ENCODE assay signal across 21 cellular contexts in the genomic region with DNA sequence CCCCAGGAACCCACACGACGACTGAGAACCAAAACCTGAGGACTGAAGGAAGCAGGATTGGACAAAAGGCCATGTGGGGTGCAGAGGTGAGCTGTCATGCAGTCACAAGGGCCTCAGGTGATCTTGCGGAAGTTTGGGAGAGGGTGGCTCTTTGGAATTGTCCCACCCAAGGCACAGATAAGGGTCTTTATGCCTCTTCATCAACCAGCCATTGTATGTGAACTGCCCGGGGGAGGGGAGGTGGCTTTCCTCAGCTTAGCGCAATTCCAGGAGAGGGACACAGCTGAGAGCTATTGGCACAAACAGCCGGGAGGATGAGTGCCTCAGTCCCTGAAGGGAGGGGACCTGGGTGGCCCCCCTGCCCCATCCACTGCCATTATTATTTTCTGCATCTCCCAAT. TPM values are rescaled to one million over a fixed set of nuclear protein-coding genes. Genes with fewer than 3 reads are reported as not detected.
DNase-seq lines count a peak whose midpoint lies in the region; ATAC-seq, FAIRE-seq and TF ChIP-seq lines count a peak whose summit lies in the region.
"Had no signal": no experiment of that assay in that cellular context is flagged by ENCODE, and none has a peak within 500 bp of the region (broad histone marks: within the 10 kb centered on the region; RNA-seq: fewer than 3 reads in every experiment).

No MANE protein-coding gene starts in this region.

- peak; percentile 2 for DNase-seq in activated CD4-positive, CD25-positive, alpha-beta regulatory T cell treated with anti-CD3 and anti-CD28 coated beads, Interleukin-2, amount 50 U/mL, for 72 hours
- DNase-seq in right lobe of liver (peak in 2 of 3 donors; percentile 4 to 32), HepG2 (ENCODE audit: low spot score) (no peak), neural progenitor cell (ENCODE audit: low spot score) (peak; percentile 17), upper lobe of right lung (peak; percentile 30), RPMI8226 (no peak)
- DNase-seq: CD8-positive, alpha-beta T cell; COR-L47; DMS153; DMS79 treated with DMSO at 0.1 percent for 48 hours; EL; GDM1; GM23248; H7 had no signal

- no peak for TF ChIP-seq EP300 in HepG2 (IDR thresholded peaks at IDR 0.05; ENCODE audit: low read depth in 2 of 2, low read length in 2 of 2)
- no peak for TF ChIP-seq EP300 in HepG2 (CRISPR knock-in tag; IDR thresholded peaks at IDR 0.05; ENCODE audit: borderline replicate concordance)

- BruUV-seq in HepG2 (replicated peaks; lab: Mats Ljungman, UMichigan): no TSS peak

- H3K9ac ChIP-seq in HepG2 (ENCODE audit: insufficient read depth, low read depth, low read length) (no peak overlapping the region), neural progenitor cell (no peak overlapping the region)
- H3K9ac ChIP-seq: GM23248 had no signal

- H3K36me3 Mint-ChIP-seq in neural progenitor cell: no peaks in the 10 kb centered on the region

- H3K27me3 ChIP-seq in right lobe of liver (no peaks in the 10 kb centered on the region), HepG2 (ENCODE audit: control insufficient read depth in 1 of 2, insufficient read depth in 2 of 2, low read length in 2 of 2) (no peaks in the 10 kb centered on the region), neural progenitor cell (no peaks in the 10 kb centered on the region), upper lobe of right lung (no peaks in the 10 kb centered on the region)

- no peaks in the 10 kb centered on the region for H3K9me3 ChIP-seq in right lobe of liver
- no peaks in the 10 kb centered on the region; the same call in 1 of the 2 replicates for H3K9me3 ChIP-seq in HepG2 (ENCODE audit: low read length)
- no peaks in the 10 kb centered on the region for H3K9me3 ChIP-seq in neural progenitor cell (ENCODE audit: low read depth)
- H3K9me3 ChIP-seq in upper lobe of right lung: no peaks in the 10 kb centered on the region

- no peak overlapping the region for H3K4me3 Mint-ChIP-seq in neural progenitor cell
- H3K4me3 Mint-ChIP-seq: CD14-positive monocyte; CD8-positive, alpha-beta T cell had no signal

- intact Hi-C loops in right lobe of liver (cut with DNase I) (no loop called here), HepG2 (cut with micrococcal nuclease; ENCODE audit: unreplicated experiment) (no loop called here), upper lobe of right lung (cut with DNase I) (no loop called here)

- H3K9me3 Mint-ChIP-seq in neural progenitor cell: no peaks in the 10 kb centered on the region
- H3K9me3 Mint-ChIP-seq: CD8-positive, alpha-beta T cell had no signal

- H3K27ac ChIP-seq in right lobe of liver (no peak overlapping the region), HepG2 (ENCODE audit: extremely low read length, insufficient read depth, low read length) (no peak overlapping the region), neural progenitor cell (no peak overlapping the region), upper lobe of right lung (no peak overlapping the region)
- H3K27ac ChIP-seq: 22Rv1, GM23248 had no signal

- no peaks in the 10 kb centered on the region for H3F3A ChIP-seq in neural progenitor cell (ENCODE audit: low read depth)

- H3K79me2 ChIP-seq in HepG2 (ENCODE audit: insufficient read depth, low read length) (no peaks in the 10 kb centered on the region), neural progenitor cell (ENCODE audit: low read depth) (no peaks in the 10 kb centered on the region)

- 43% methylated on average over 1 of the region's 6 CpGs for WGBS in right lobe of liver (ENCODE audit: insufficient coverage, low coverage, low lambda C conversion rate, missing lambda C conversion rate)
- 68% methylated on average over 4 of the region's 6 CpGs for WGBS in HepG2 (ENCODE audit: low lambda C conversion rate)

- no peak for TF ChIP-seq RAD21 in HepG2 (CRISPR knock-in tag; IDR thresholded peaks at IDR 0.05)

- H3K4me2 ChIP-seq in HepG2 (ENCODE audit: low read depth, low read length) (no peak overlapping the region), neural progenitor cell (peak overlapping the region; percentile 31)

- H3K27ac Mint-ChIP-seq in neural progenitor cell: no peak overlapping the region
- H3K27ac Mint-ChIP-seq: CD8-positive, alpha-beta T cell had no signal

- in situ Hi-C loops in HepG2 (cut with HindIII; ENCODE audit: extremely low pct_ligation_motif_present, low pct_unique_long_range_greater_than_20kb): no loop called here

- CTCF ChIA-PET in HepG2 (lab: Yijun Ruan, JAX; ENCODE audit: low intra/inter-chr PET ratio, low total read pairs): no interaction called here

- H2AFZ ChIP-seq in HepG2 (ENCODE audit: low read length) (no peak overlapping the region), neural progenitor cell (replicated peaks) (no peak overlapping the region)
- H2AFZ ChIP-seq: GM23248 had no signal

- H3K27me3 Mint-ChIP-seq in neural progenitor cell (ENCODE audit: insufficient read depth, low read depth): no peaks in the 10 kb centered on the region

- FAIRE-seq in HepG2 (lab: Jason Lieb, UNC): no peak
- FAIRE-seq: D721Med, GM12892 had no signal

- TF ChIP-seq POLR2A in right lobe of liver (IDR thresholded peaks at IDR 0.05) (no peak), HepG2 (IDR thresholded peaks at IDR 0.05; ENCODE audit: insufficient read depth in 1 of 2, low read depth in 2 of 2, low read length in 2 of 2) (no peak)

- ATAC-seq in activated CD4-positive, CD25-positive, alpha-beta regulatory T cell treated with anti-CD3 and anti-CD28 coated beads, Interleukin-2, amount 50 U/mL, for 24 hours: no peak
- no peak for ATAC-seq in right lobe of liver
- no peak for ATAC-seq in HepG2
- no peak for ATAC-seq in upper lobe of right lung
- no peak for ATAC-seq in GM18907 (IDR thresholded peaks at IDR 0.05; ENCODE audit: unreplicated experiment)
- ATAC-seq: CD8-positive, alpha-beta T cell had no signal

- H3K4me1 ChIP-seq in right lobe of liver: no peaks in the 10 kb centered on the region
- H3K4me1 ChIP-seq in HepG2 (ENCODE audit: insufficient read depth, low read length): peaks cover 26% of the 10 kb centered on the region
- peaks cover 5% of the 10 kb centered on the region for H3K4me1 ChIP-seq in neural progenitor cell
- H3K4me1 ChIP-seq in upper lobe of right lung: no peaks in the 10 kb centered on the region

- H3K4me3 ChIP-seq in right lobe of liver: no peak overlapping the region
- H3K4me3 ChIP-seq in HepG2 (replicated peaks in 1 of 3; ENCODE audit: insufficient read depth in 1 of 3, low read depth in 2 of 3, low read length in 3 of 3): no peak overlapping the region
- H3K4me3 ChIP-seq in neural progenitor cell: no peak overlapping the region
- no peak overlapping the region for H3K4me3 ChIP-seq in upper lobe of right lung
- H3K4me3 ChIP-seq: GM23248 had no signal

- TF ChIP-seq CTCF in right lobe of liver (IDR thresholded peaks at IDR 0.05) (no peak), HepG2 (CRISPR knock-in tag; IDR thresholded peaks at IDR 0.05) (no peak), neural progenitor cell (IDR thresholded peaks at IDR 0.05) (no peak), upper lobe of right lung (IDR thresholded peaks at IDR 0.05) (no peak)

- H4K20me1 ChIP-seq in HepG2 (ENCODE audit: insufficient read depth, low read length) (no peaks in the 10 kb centered on the region), neural progenitor cell (ENCODE audit: low read depth) (no peaks in the 10 kb centered on the region)

- no peaks in the 10 kb centered on the region for H3K4me1 Mint-ChIP-seq in neural progenitor cell

- H3K36me3 ChIP-seq in right lobe of liver (no peaks in the 10 kb centered on the region), HepG2 (replicated peaks in 1 of 2; ENCODE audit: control insufficient read depth in 1 of 2, insufficient read depth in 2 of 2, low read length in 2 of 2) (no peaks in the 10 kb centered on the region), neural progenitor cell (no peaks in the 10 kb centered on the region), upper lobe of right lung (no peaks in the 10 kb centered on the region)

- POLR2A ChIA-PET in HepG2 (lab: Yijun Ruan, JAX): no interaction called here

TF ChIP-seq in HepG2, 621 proteins besides CTCF, POLR2A, EP300 and RAD21 (continues in another document):
- TF ChIP-seq ATF2 (CRISPR knock-in tag; IDR thresholded peaks at IDR 0.05): no peak
- no peak for TF ChIP-seq ZNF850 (CRISPR knock-in tag; conservative IDR thresholded peaks at IDR 0.05)

RNA-seq across cellular contexts. Expression of gene PHOSPHO1, which starts 55.1 kb away (rescaled TPM):
- total RNA-seq in right lobe of liver (under 1 TPM in 4 of 6 experiments, not detected in 2; 0.16 to 0.71 (median 0.41) TPM), HepG2 (2016; rRNA removed; fragmentation: Illumina TruSeq; extraction: Trizol) (not detected in 2 replicates), neural progenitor cell (ENCODE audit: low replicate concordance) (0.06 TPM in 1 of 2 replicates, not detected in the other), upper lobe of right lung (1.7 TPM)
- not detected in 2 replicates for total RNA-seq in HepG2 (2016; cell fraction: cytosol; rRNA removed; fragmentation: Illumina TruSeq; extraction: Trizol; ENCODE audit: low read depth)
- not detected in 2 replicates for total RNA-seq in HepG2 (2016; cell fraction: insoluble cytoplasmic fraction; rRNA removed; fragmentation: Illumina TruSeq; extraction: Trizol)
- total RNA-seq in HepG2 (2016; cell fraction: membrane; rRNA removed; fragmentation: Illumina TruSeq; extraction: Trizol): not detected in 2 replicates
- not detected in 2 replicates for total RNA-seq in HepG2 (2016; cell fraction: nucleus; rRNA removed; fragmentation: Illumina TruSeq; extraction: Trizol)
- polyA plus RNA-seq in HepG2 (2011; rRNA removed): not detected in 2 replicates
- not detected in 2 replicates for polyA plus RNA-seq in HepG2 (2011; cell fraction: cytosol; rRNA removed)
- polyA plus RNA-seq in HepG2 (2011; cell fraction: nucleus; rRNA removed): not detected in 2 replicates
- polyA plus RNA-seq in HepG2 (2012): not detected in 2 replicates
- polyA plus RNA-seq in HepG2 (2016; cell fraction: cytosol; fragmentation: Illumina TruSeq; extraction: Trizol; ENCODE audit: low read depth): not detected in 2 replicates
- polyA plus RNA-seq in HepG2 (2016; cell fraction: insoluble cytoplasmic fraction; fragmentation: Illumina TruSeq; extraction: Trizol; ENCODE audit: low read depth): not detected in 2 replicates
- 0.16 TPM in 1 of 2 replicates, not detected in the other for polyA plus RNA-seq in HepG2 (2016; cell fraction: membrane; fragmentation: Illumina TruSeq; extraction: Trizol; ENCODE audit: low read depth)
- polyA plus RNA-seq in HepG2 (2016; cell fraction: nucleus; fragmentation: Illumina TruSeq; extraction: Trizol; ENCODE audit: insufficient read depth, low read depth): not detected in 2 replicates
- 0.72 TPM in 1 of 2 replicates, not detected in the other for polyA minus RNA-seq in HepG2 (2011; rRNA and poly(A)+ RNA removed; ENCODE audit: low replicate concordance)
- polyA minus RNA-seq in HepG2 (2011; cell fraction: cytosol; rRNA and poly(A)+ RNA removed): not detected in 2 replicates
- polyA minus RNA-seq in HepG2 (2011; cell fraction: nucleus; rRNA and poly(A)+ RNA removed): not detected in 2 replicates
- total RNA-seq: CD8-positive, alpha-beta T cell; GM23248; HT1080 had no signal
- polyA plus RNA-seq: GM23248 had no signal

Comparison
In these comparisons a context has a peak if more than half of its experiments do, and no peak if none do; other contexts are left out.
1. DNase-seq: peak in activated CD4-positive, CD25-positive, alpha-beta regulatory T cell treated with anti-CD3 and anti-CD28 coated beads, Interleukin-2, amount 50 U/mL, for 72 hours (single experiment), right lobe of liver (2 of 3), neural progenitor cell (single experiment) and upper lobe of right lung (single experiment); none in HepG2 (single experiment) and RPMI8226 (single experiment).